Comparison of ENCODE assay signal across 30 cellular contexts in genomic region chr18:7733642-7734041, GRCh38.
DNase-seq lines count a peak whose midpoint lies in the region; ATAC-seq and TF ChIP-seq lines count a peak whose summit lies in the region.
"Had no signal": no experiment of that assay in that cellular context is flagged by ENCODE, and none has a peak within 500 bp of the region (broad histone marks: within the 10 kb centered on the region; RNA-seq: fewer than 3 reads in every experiment).

No MANE protein-coding gene starts in this region.

- DNase-seq in left ventricle myocardium inferior (no peak), left ventricle myocardium superior (no peak), RWPE2 (ENCODE audit: low spot score) (no peak), foreskin keratinocyte (peak in 1 of 2 donors; percentile 65), type B pancreatic cell (ENCODE audit: extremely low spot score, unreplicated experiment) (no peak), NCI-H510A treated with DMSO at 0.1 percent for 48 hours (lab: John Stamatoyannopoulos, UW) (no peak), amygdala (lab: John Stamatoyannopoulos, UW) (no peak)
- DNase-seq in stimulated activated effector memory CD8-positive, alpha-beta T cell treated with anti-CD3 and anti-CD28 coated beads, Interleukin-12 subunit alpha, Interleukin-12 subunit beta, amount 100 ng/mL, for 72 hours (ENCODE audit: low spot score in 2 of 2), result no peak
- DNase-seq: activated CD8-positive, alpha-beta memory T cell treated with anti-CD3 and anti-CD28 coated beads, Interleukin-2, amount 10 ng/mL, durations not matched to agents 7 days and 5 days; activated naive CD4-positive, alpha-beta T cell treated with anti-CD3 and anti-CD28 coated beads for 36 hours; activated T-cell treated with anti-CD3 and anti-CD28 coated beads, Interleukin-2, amount 50 U/mL, for 48 hours; adrenal gland; BE2C; CD8-positive, alpha-beta memory T cell; effector CD8-positive, alpha-beta T cell; gastrocnemius medialis; HCEC 1CT; hippocampal formation; Karpas-422; left lung; naive thymus-derived CD8-positive, alpha-beta T cell; NCI-H1436 treated with DMSO at 0.1 percent for 48 hours; NCI-H526 treated with DMSO at 0.1 percent for 48 hours; occipital lobe; stomach; SW 1271; T1000; tibial artery had no signal

- H3K27ac ChIP-seq in left ventricle myocardium inferior (replicated peaks) (peak overlapping the region; percentile 45), RWPE2 (ENCODE audit: poor library complexity, severe bottlenecking) (no peak overlapping the region), foreskin keratinocyte (no peak overlapping the region)
- H3K27ac ChIP-seq: adrenal gland, gastrocnemius medialis, left lung, stomach, tibial artery had no signal

- intact Hi-C loops in left ventricle myocardium inferior (cut with micrococcal nuclease) (no loop called here), left ventricle myocardium superior (cut with micrococcal nuclease) (no loop called here)

- H3K27ac Mint-ChIP-seq in type B pancreatic cell, result peak overlapping the region; percentile 15
- no peak overlapping the region for H3K27ac Mint-ChIP-seq in stimulated activated effector memory CD8-positive, alpha-beta T cell treated with anti-CD3 and anti-CD28 coated beads, Interleukin-12 subunit alpha, Interleukin-12 subunit beta, amount 100 ng/mL, for 72 hours
- H3K27ac Mint-ChIP-seq: activated CD8-positive, alpha-beta memory T cell treated with anti-CD3 and anti-CD28 coated beads, Interleukin-2, amount 10 ng/mL, durations not matched to agents 7 days and 5 days; activated naive CD4-positive, alpha-beta T cell treated with anti-CD3 and anti-CD28 coated beads for 36 hours; CD8-positive, alpha-beta memory T cell; naive thymus-derived CD8-positive, alpha-beta T cell had no signal

- H3K4me1 Mint-ChIP-seq in type B pancreatic cell (ENCODE audit: unreplicated experiment), result no peaks in the 10 kb centered on the region
- H3K4me1 Mint-ChIP-seq in stimulated activated effector memory CD8-positive, alpha-beta T cell treated with anti-CD3 and anti-CD28 coated beads, Interleukin-12 subunit alpha, Interleukin-12 subunit beta, amount 100 ng/mL, for 72 hours, result no peaks in the 10 kb centered on the region
- H3K4me1 Mint-ChIP-seq: activated CD8-positive, alpha-beta memory T cell treated with anti-CD3 and anti-CD28 coated beads, Interleukin-2, amount 10 ng/mL, durations not matched to agents 7 days and 5 days; CD8-positive, alpha-beta memory T cell; naive thymus-derived CD8-positive, alpha-beta T cell had no signal

- H3K4me3 ChIP-seq in left ventricle myocardium inferior (no peak overlapping the region), RWPE2 (ENCODE audit: severe bottlenecking) (no peak overlapping the region)
- H3K4me3 ChIP-seq: adrenal gland, gastrocnemius medialis, left lung, stomach, tibial artery had no signal

- no peak for ATAC-seq in left ventricle myocardium superior
- 0 out of 3 replicates have a peak, but pooled peaks have one; percentile 23 for ATAC-seq in RWPE2 (ENCODE audit: low read depth)
- peak; percentile 46 for ATAC-seq in foreskin keratinocyte
- no peak for ATAC-seq in stimulated activated effector memory CD8-positive, alpha-beta T cell treated with anti-CD3 and anti-CD28 coated beads, Interleukin-12 subunit alpha, Interleukin-12 subunit beta, amount 100 ng/mL, for 72 hours
- ATAC-seq: activated CD8-positive, alpha-beta memory T cell treated with anti-CD3 and anti-CD28 coated beads, Interleukin-2, amount 10 ng/mL, durations not matched to agents 7 days and 5 days; esophagus mucosa; gastrocnemius medialis; left lung; naive thymus-derived CD8-positive, alpha-beta T cell; Panc1 had no signal

- no peak overlapping the region for H3K4me3 Mint-ChIP-seq in type B pancreatic cell
- H3K4me3 Mint-ChIP-seq in stimulated activated effector memory CD8-positive, alpha-beta T cell treated with anti-CD3 and anti-CD28 coated beads, Interleukin-12 subunit alpha, Interleukin-12 subunit beta, amount 100 ng/mL, for 72 hours, result no peak overlapping the region
- H3K4me3 Mint-ChIP-seq: activated CD8-positive, alpha-beta memory T cell treated with anti-CD3 and anti-CD28 coated beads, Interleukin-2, amount 10 ng/mL, durations not matched to agents 7 days and 5 days; activated naive CD4-positive, alpha-beta T cell treated with anti-CD3 and anti-CD28 coated beads for 36 hours; CD8-positive, alpha-beta memory T cell; naive thymus-derived CD8-positive, alpha-beta T cell had no signal

- no peaks in the 10 kb centered on the region for H3K9me3 Mint-ChIP-seq in type B pancreatic cell
- H3K9me3 Mint-ChIP-seq in stimulated activated effector memory CD8-positive, alpha-beta T cell treated with anti-CD3 and anti-CD28 coated beads, Interleukin-12 subunit alpha, Interleukin-12 subunit beta, amount 100 ng/mL, for 72 hours, result no peaks in the 10 kb centered on the region
- H3K9me3 Mint-ChIP-seq: activated naive CD4-positive, alpha-beta T cell treated with anti-CD3 and anti-CD28 coated beads for 36 hours had no signal

- H3K27me3 Mint-ChIP-seq in type B pancreatic cell, result no peaks in the 10 kb centered on the region
- H3K27me3 Mint-ChIP-seq: activated CD8-positive, alpha-beta memory T cell treated with anti-CD3 and anti-CD28 coated beads, Interleukin-2, amount 10 ng/mL, durations not matched to agents 7 days and 5 days; naive thymus-derived CD8-positive, alpha-beta T cell had no signal

- TF ChIP-seq CTCF in left ventricle myocardium inferior (IDR thresholded peaks at IDR 0.05; ENCODE audit: borderline replicate concordance), result no peak
- TF ChIP-seq CTCF in RWPE2 (IDR thresholded peaks at IDR 0.05; ENCODE audit: poor library complexity, severe bottlenecking), result no peak
- no peak for TF ChIP-seq CTCF in foreskin keratinocyte (conservative IDR thresholded peaks at IDR 0.05)
- no peak for TF ChIP-seq CTCF in type B pancreatic cell (conservative IDR thresholded peaks at IDR 0.05)

- peaks cover 65% of the 10 kb centered on the region for H3K4me1 ChIP-seq in left ventricle myocardium inferior
- H3K4me1 ChIP-seq in RWPE2 (ENCODE audit: insufficient read depth, poor library complexity, severe bottlenecking), result peaks cover 1% of the 10 kb centered on the region
- peaks cover 8% of the 10 kb centered on the region for H3K4me1 ChIP-seq in foreskin keratinocyte
- H3K4me1 ChIP-seq: adrenal gland, BE2C, left lung had no signal

- no peaks in the 10 kb centered on the region for H3K36me3 ChIP-seq in left ventricle myocardium inferior
- no peaks in the 10 kb centered on the region for H3K36me3 ChIP-seq in RWPE2 (ENCODE audit: low read depth)
- H3K36me3 ChIP-seq: adrenal gland, BE2C, gastrocnemius medialis, left lung, stomach, tibial artery had no signal

- H3K9me3 ChIP-seq in left ventricle myocardium inferior (replicated peaks) (peaks cover 11% of the 10 kb centered on the region), RWPE2 (ENCODE audit: severe bottlenecking) (no peaks in the 10 kb centered on the region)
- H3K9me3 ChIP-seq: adrenal gland, BE2C, gastrocnemius medialis, stomach, tibial artery had no signal

- H3K27me3 ChIP-seq in left ventricle myocardium inferior (ENCODE audit: low read depth) (no peaks in the 10 kb centered on the region), RWPE2 (ENCODE audit: insufficient read depth, poor library complexity, severe bottlenecking) (no peaks in the 10 kb centered on the region), foreskin keratinocyte (no peaks in the 10 kb centered on the region)
- H3K27me3 ChIP-seq: adrenal gland, BE2C, gastrocnemius medialis, left lung, stomach, tibial artery had no signal

- H3K36me3 Mint-ChIP-seq in type B pancreatic cell, result no peaks in the 10 kb centered on the region
- no peaks in the 10 kb centered on the region for H3K36me3 Mint-ChIP-seq in stimulated activated effector memory CD8-positive, alpha-beta T cell treated with anti-CD3 and anti-CD28 coated beads, Interleukin-12 subunit alpha, Interleukin-12 subunit beta, amount 100 ng/mL, for 72 hours
- H3K36me3 Mint-ChIP-seq: activated CD8-positive, alpha-beta memory T cell treated with anti-CD3 and anti-CD28 coated beads, Interleukin-2, amount 10 ng/mL, durations not matched to agents 7 days and 5 days; CD8-positive, alpha-beta memory T cell; naive thymus-derived CD8-positive, alpha-beta T cell had no signal

Comparison
In these comparisons a context has a peak if more than half of its experiments do, and no peak if none do; other contexts are left out.
1. ATAC-seq: peak in RWPE2 (single experiment) and foreskin keratinocyte (single experiment); none in left ventricle myocardium superior (single experiment) and stimulated activated effector memory CD8-positive, alpha-beta T cell treated with anti-CD3 and anti-CD28 coated beads, Interleukin-12 subunit alpha, Interleukin-12 subunit beta, amount 100 ng/mL, for 72 hours (single experiment).